In the genomic region with DNA sequence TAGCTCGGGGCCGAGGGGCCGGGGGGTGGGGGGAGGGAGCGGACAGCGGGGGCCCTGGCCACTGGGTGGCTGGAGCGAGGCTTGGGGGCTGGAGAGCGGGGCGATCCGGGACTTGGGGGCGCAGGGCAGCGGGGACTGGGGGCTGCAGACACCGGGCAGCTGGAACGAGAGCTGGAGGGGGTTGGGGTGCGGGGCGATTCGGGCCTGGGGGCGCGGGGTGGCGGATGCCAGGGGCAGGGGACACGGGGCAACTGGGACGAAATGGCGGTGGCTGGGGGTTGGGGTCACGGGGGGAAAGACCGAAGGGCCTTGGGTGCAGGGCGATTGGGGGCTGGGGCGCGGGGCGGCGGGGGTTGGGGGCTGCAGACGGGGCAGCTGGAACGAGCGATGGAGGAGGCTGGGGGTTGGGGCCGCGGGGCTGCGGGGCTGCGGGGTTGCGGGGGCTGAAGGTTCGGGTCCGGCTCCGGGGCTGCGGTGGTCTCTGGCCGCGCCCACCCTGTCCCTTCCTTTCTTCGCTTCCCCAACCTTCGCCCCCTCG, we compare ENCODE assay signal across 11 cellular contexts. TPM values are rescaled to one million over a fixed set of nuclear protein-coding genes. Genes with fewer than 3 reads are reported as not detected.
DNase-seq lines count a peak whose midpoint lies in the region; ATAC-seq, FAIRE-seq and TF ChIP-seq lines count a peak whose summit lies in the region.
"Had no signal": no experiment of that assay in that cellular context is flagged by ENCODE, and none has a peak within 500 bp of the region (broad histone marks: within the 10 kb centered on the region; RNA-seq: fewer than 3 reads in every experiment).

No MANE protein-coding gene starts in this region.

- no peak for DNase-seq in breast epithelium (ENCODE audit: low spot score in 2 of 2)
- DNase-seq in MCF 10A (ENCODE audit: unreplicated experiment): no peak
- DNase-seq in esophagus squamous epithelium (lab: John Stamatoyannopoulos, UW): no peak
- DNase-seq in naive thymus-derived CD4-positive, alpha-beta T cell: no peak
- no peak for DNase-seq in urothelium cell line (ENCODE audit: low spot score)
- no peak for DNase-seq in NOMO-1 treated with dmso at 0.1 percent for 144 hours (lab: John Stamatoyannopoulos, UW; ENCODE audit: unreplicated experiment)
- DNase-seq: NCI-H1694 had no signal

- no peaks in the 10 kb centered on the region for H3K27me3 Mint-ChIP-seq in MCF 10A (ENCODE audit: insufficient read depth, unreplicated experiment)
- peaks cover 13 to 34% (median 20%) of the 10 kb centered on the region in 5 donors for H3K27me3 Mint-ChIP-seq in naive thymus-derived CD4-positive, alpha-beta T cell

- H3K27ac Mint-ChIP-seq in MCF 10A (ENCODE audit: low read depth, unreplicated experiment): no peak overlapping the region
- H3K27ac Mint-ChIP-seq in naive thymus-derived CD4-positive, alpha-beta T cell: no peak overlapping the region
- H3K27ac Mint-ChIP-seq: activated T-helper 1 cell treated with anti-CD3 and anti-CD28 coated beads, Interleukin-12 subunit alpha, Interleukin-12 subunit beta, Interleukin-2, Interleukin-4 antibody, amounts not matched to agents 30 ng/mL and 10 ng/mL and 1 ng/mL, durations not matched to agents 14 hours and 24 hours and 36 hours had no signal

- H3K36me3 Mint-ChIP-seq in MCF 10A (ENCODE audit: insufficient read depth, unreplicated experiment): no peaks in the 10 kb centered on the region
- no peaks in the 10 kb centered on the region for H3K36me3 Mint-ChIP-seq in naive thymus-derived CD4-positive, alpha-beta T cell

- BruUV-seq in MCF 10A (replicated peaks; lab: Mats Ljungman, UMichigan): no TSS peak

- TF ChIP-seq POLR2A in breast epithelium (IDR thresholded peaks at IDR 0.05) (no peak), esophagus squamous epithelium (IDR thresholded peaks at IDR 0.05) (no peak)

- CTCF ChIA-PET in MCF 10A (lab: Yijun Ruan, JAX): interaction anchor here (0.8 kb wide), 1 partner anchor 156 kb away, joined by 3 read pairs; no protein-coding TSS in a partner anchor
- CTCF ChIA-PET in naive thymus-derived CD4-positive, alpha-beta T cell (lab: Charles Lee): interaction anchor here (0.5 to 3.9 kb wide), 2 partner anchors 48 to 219 kb away, joined by 3 to 36 read pairs; no protein-coding TSS in a partner anchor

- H3K9me3 Mint-ChIP-seq in MCF 10A (ENCODE audit: unreplicated experiment): no peaks in the 10 kb centered on the region
- H3K9me3 Mint-ChIP-seq in naive thymus-derived CD4-positive, alpha-beta T cell: peaks cover 0 to 2% (median 0%) of the 10 kb centered on the region in 11 donors
- H3K9me3 Mint-ChIP-seq: activated T-helper 1 cell treated with anti-CD3 and anti-CD28 coated beads, Interleukin-12 subunit alpha, Interleukin-12 subunit beta, Interleukin-2, Interleukin-4 antibody, amounts not matched to agents 30 ng/mL and 10 ng/mL and 1 ng/mL, durations not matched to agents 14 hours and 24 hours and 36 hours had no signal

- H3K9me3 ChIP-seq in breast epithelium (no peaks in the 10 kb centered on the region), esophagus squamous epithelium (no peaks in the 10 kb centered on the region)
- no peaks in the 10 kb centered on the region for H3K9me3 ChIP-seq in naive thymus-derived CD4-positive, alpha-beta T cell (ENCODE audit: control insufficient read depth in 2 of 3, low read length in 3 of 3)

- peaks cover 0 to 2% of the 10 kb centered on the region in 2 donors for H3K27me3 ChIP-seq in breast epithelium
- H3K27me3 ChIP-seq in esophagus squamous epithelium: peaks cover 0 to 71% (median 5%) of the 10 kb centered on the region in 4 donors
- H3K27me3 ChIP-seq in naive thymus-derived CD4-positive, alpha-beta T cell (ENCODE audit: control insufficient read depth in 2 of 2, insufficient read depth in 2 of 2, low read length in 2 of 2): peaks cover 0 to 3% of the 10 kb centered on the region in 2 donors

- TF ChIP-seq CTCF in breast epithelium (IDR thresholded peaks at IDR 0.05): no peak
- TF ChIP-seq CTCF in MCF 10A (IDR thresholded peaks at IDR 0.05; ENCODE audit: unreplicated experiment): no peak
- no peak for TF ChIP-seq CTCF in esophagus squamous epithelium (IDR thresholded peaks at IDR 0.05)

- peak; percentile 42 for FAIRE-seq in urothelium cell line (lab: Jason Lieb, UNC)

- ATAC-seq in naive thymus-derived CD4-positive, alpha-beta T cell: no peak
- ATAC-seq in GM18517 (IDR thresholded peaks at IDR 0.05; ENCODE audit: unreplicated experiment) (no peak), HG02610 (IDR thresholded peaks at IDR 0.05; ENCODE audit: unreplicated experiment) (no peak)

- H3K27ac ChIP-seq in breast epithelium (no peak overlapping the region), esophagus squamous epithelium (no peak overlapping the region)
- no peak overlapping the region for H3K27ac ChIP-seq in naive thymus-derived CD4-positive, alpha-beta T cell (ENCODE audit: low read depth, low read length)

- no peaks in the 10 kb centered on the region for H3K4me1 ChIP-seq in breast epithelium
- H3K4me1 ChIP-seq in esophagus squamous epithelium: peaks cover 12 to 23% (median 16%) of the 10 kb centered on the region in 3 donors
- H3K4me1 ChIP-seq in naive thymus-derived CD4-positive, alpha-beta T cell (ENCODE audit: control insufficient read depth in 2 of 2, insufficient read depth in 2 of 2, low read length in 2 of 2): peaks cover 0 to 6% of the 10 kb centered on the region in 2 donors

- WGBS in esophagus squamous epithelium, 2 donors: 0% methylated on average over 3 of the region's 46 CpGs; no CpG with 5 or more reads in 1 of the 2 donors

- H3K4me1 Mint-ChIP-seq in MCF 10A (ENCODE audit: insufficient read depth, unreplicated experiment): no peaks in the 10 kb centered on the region
- peaks cover 0 to 6% (median 3%) of the 10 kb centered on the region in 7 donors for H3K4me1 Mint-ChIP-seq in naive thymus-derived CD4-positive, alpha-beta T cell

- intact Hi-C loops in breast epithelium (cut with DNase I; ENCODE audit: low total_unique reads) (no loop called here), MCF 10A (cut with micrococcal nuclease) (loop anchor here (5.0 kb wide), 4 partner anchors 79 to 909 kb away; no protein-coding TSS in a partner anchor), esophagus squamous epithelium (cut with DNase I) (no loop called here)
- intact Hi-C loops in naive thymus-derived CD4-positive, alpha-beta T cell (cut with micrococcal nuclease): no loop called here

- POLR2A ChIA-PET in MCF 10A (lab: Yijun Ruan, JAX): interaction anchor here (0.6 kb wide), 1 partner anchor 1023 kb away, joined by 3 read pairs; no protein-coding TSS in a partner anchor
- POLR2A ChIA-PET in naive thymus-derived CD4-positive, alpha-beta T cell (lab: Charles Lee): no interaction called here

- peak overlapping the region; percentile 19 to 72 (median 51) for H3K4me3 ChIP-seq in breast epithelium
- peak overlapping the region; percentile 32 to 63 (median 50) for H3K4me3 ChIP-seq in esophagus squamous epithelium
- H3K4me3 ChIP-seq in naive thymus-derived CD4-positive, alpha-beta T cell (ENCODE audit: low read length): peak overlapping the region; percentile 63

- no peak overlapping the region for H3K4me3 Mint-ChIP-seq in MCF 10A (ENCODE audit: unreplicated experiment)
- H3K4me3 Mint-ChIP-seq in naive thymus-derived CD4-positive, alpha-beta T cell: peak overlapping the region in 5 of 10 donors; percentile 41 to 74 (median 61)
- H3K4me3 Mint-ChIP-seq: activated T-helper 1 cell treated with anti-CD3 and anti-CD28 coated beads, Interleukin-12 subunit alpha, Interleukin-12 subunit beta, Interleukin-2, Interleukin-4 antibody, amounts not matched to agents 30 ng/mL and 10 ng/mL and 1 ng/mL, durations not matched to agents 14 hours and 24 hours and 36 hours had no signal

- no peaks in the 10 kb centered on the region for H3K36me3 ChIP-seq in breast epithelium
- H3K36me3 ChIP-seq in esophagus squamous epithelium: no peaks in the 10 kb centered on the region
- no peaks in the 10 kb centered on the region for H3K36me3 ChIP-seq in naive thymus-derived CD4-positive, alpha-beta T cell (ENCODE audit: control insufficient read depth in 2 of 3, insufficient read depth in 3 of 3, low read length in 3 of 3)

RNA-seq across cellular contexts. Expression of gene COL26A1, which starts 0.6 kb away (rescaled TPM):
- total RNA-seq in breast epithelium (not detected), MCF 10A (2022) (not detected in 2 replicates), esophagus squamous epithelium (not detected)
- under 1 TPM in 1 of 5 experiments, not detected in 4; 0.24 TPM for total RNA-seq in naive thymus-derived CD4-positive, alpha-beta T cell
- not detected for polyA plus RNA-seq in naive thymus-derived CD4-positive, alpha-beta T cell
- total RNA-seq: A172; activated T-helper 1 cell treated with anti-CD3 and anti-CD28 coated beads, Interleukin-12 subunit alpha, Interleukin-12 subunit beta, Interleukin-2, Interleukin-4 antibody, amounts not matched to agents 30 ng/mL and 10 ng/mL and 1 ng/mL, durations not matched to agents 14 hours and 24 hours and 36 hours had no signal

RNA-seq across cellular contexts. Expression of gene IFT22, which starts 41.7 kb away (rescaled TPM):
- total RNA-seq in breast epithelium (10 to 100 TPM; 19.7 to 33.4 (median 24.5) TPM), MCF 10A (2022) (21.5 and 33.8 TPM in 2 replicates), esophagus squamous epithelium (10 to 100 TPM in 2 of 4 donors, 1 to 10 TPM in 2; 5.8 to 13.5 (median 9.5) TPM)
- 1 to 10 TPM; 3.7 to 7.4 (median 4.8) TPM for total RNA-seq in naive thymus-derived CD4-positive, alpha-beta T cell
- 10 to 100 TPM in 1 of 2 donors, 1 to 10 TPM in 1; 6.7 to 12.3 TPM for polyA plus RNA-seq in naive thymus-derived CD4-positive, alpha-beta T cell
